22 cellular contexts compared by ENCODE assay signal in genomic region chr9:87622936-87623335, GRCh38.
"Had no signal": no experiment of that assay in that cellular context is flagged by ENCODE, and none has a peak within 500 bp of the region (broad histone marks: within the 10 kb centered on the region; RNA-seq: fewer than 3 reads in every experiment).

No MANE protein-coding gene starts in this region.

- H3K4me3 Mint-ChIP-seq: activated CD8-positive, alpha-beta T cell treated with anti-CD3 and anti-CD28 coated beads, Interleukin-2, amount 10 ng/mL, durations not matched to agents 7 days and 5 days; activated naive CD4-positive, alpha-beta T cell treated with anti-CD3 and anti-CD28 coated beads, Interleukin-2, amount 50 U/mL, for 24 hours; naive thymus-derived CD8-positive, alpha-beta T cell; WTC11 had no signal

- H3K9me3 Mint-ChIP-seq: activated naive CD4-positive, alpha-beta T cell treated with anti-CD3 and anti-CD28 coated beads, Interleukin-2, amount 50 U/mL, for 24 hours had no signal

- H3K36me3 ChIP-seq: colonic mucosa, esophagus squamous epithelium, heart left ventricle had no signal

- DNase-seq: activated CD4-positive, alpha-beta T cell treated with anti-CD3 and anti-CD28 coated beads for 48 hours; activated CD8-positive, alpha-beta memory T cell treated with anti-CD3 and anti-CD28 coated beads, Interleukin-2, amount 50 U/mL, for 4 hours; activated CD8-positive, alpha-beta T cell treated with anti-CD3 and anti-CD28 coated beads, Interleukin-2, amount 10 ng/mL, durations not matched to agents 7 days and 5 days; activated effector memory CD4-positive, alpha-beta T cell treated with anti-CD3 and anti-CD28 coated beads, Interleukin-2, amount 50 U/mL, for 16 hours; activated T-cell treated with anti-CD3 and anti-CD28 coated beads, Interleukin-2, amount 50 U/mL, for 48 hours; amniotic stem cell; body of pancreas; central memory CD4-positive, alpha-beta T cell; colonic mucosa; esophagus squamous epithelium; foreskin melanocyte; heart left ventricle; left cardiac atrium; lower lobe of right lung; naive thymus-derived CD8-positive, alpha-beta T cell; right cardiac atrium; spleen; stimulated activated CD4-positive, alpha-beta T cell treated with anti-CD3 and anti-CD28 coated beads, Interleukin-1b, Interleukin-23, amount 100 ng/mL, for 48 hours; stomach; testis had no signal

- H3K27ac ChIP-seq: body of pancreas, colonic mucosa, esophagus squamous epithelium, heart left ventricle, lower lobe of right lung, spleen, stomach, testis had no signal

- H3K9me3 ChIP-seq: body of pancreas, colonic mucosa, esophagus squamous epithelium, heart left ventricle, lower lobe of right lung, stomach, testis had no signal

- H3K27ac Mint-ChIP-seq: activated CD8-positive, alpha-beta T cell treated with anti-CD3 and anti-CD28 coated beads, Interleukin-2, amount 10 ng/mL, durations not matched to agents 7 days and 5 days; activated naive CD4-positive, alpha-beta T cell treated with anti-CD3 and anti-CD28 coated beads, Interleukin-2, amount 50 U/mL, for 24 hours; naive thymus-derived CD8-positive, alpha-beta T cell had no signal

- H3K36me3 Mint-ChIP-seq: activated naive CD4-positive, alpha-beta T cell treated with anti-CD3 and anti-CD28 coated beads, Interleukin-2, amount 50 U/mL, for 24 hours; naive thymus-derived CD8-positive, alpha-beta T cell had no signal

- ATAC-seq: activated CD8-positive, alpha-beta T cell treated with anti-CD3 and anti-CD28 coated beads, Interleukin-2, amount 10 ng/mL, durations not matched to agents 7 days and 5 days; body of pancreas; heart left ventricle; left cardiac atrium; lower lobe of right lung; naive thymus-derived CD8-positive, alpha-beta T cell; right cardiac atrium; WTC11 had no signal

- H3K4me3 ChIP-seq: body of pancreas, colonic mucosa, esophagus squamous epithelium, heart left ventricle, lower lobe of right lung, spleen, stomach, testis had no signal

- H3K27me3 ChIP-seq: body of pancreas, colonic mucosa, esophagus squamous epithelium, heart left ventricle, spleen, stomach, testis had no signal

- H3K4me1 ChIP-seq: body of pancreas, colonic mucosa, esophagus squamous epithelium, spleen, testis had no signal
